ENCODE assay signal across 8 cellular contexts in the genomic region with DNA sequence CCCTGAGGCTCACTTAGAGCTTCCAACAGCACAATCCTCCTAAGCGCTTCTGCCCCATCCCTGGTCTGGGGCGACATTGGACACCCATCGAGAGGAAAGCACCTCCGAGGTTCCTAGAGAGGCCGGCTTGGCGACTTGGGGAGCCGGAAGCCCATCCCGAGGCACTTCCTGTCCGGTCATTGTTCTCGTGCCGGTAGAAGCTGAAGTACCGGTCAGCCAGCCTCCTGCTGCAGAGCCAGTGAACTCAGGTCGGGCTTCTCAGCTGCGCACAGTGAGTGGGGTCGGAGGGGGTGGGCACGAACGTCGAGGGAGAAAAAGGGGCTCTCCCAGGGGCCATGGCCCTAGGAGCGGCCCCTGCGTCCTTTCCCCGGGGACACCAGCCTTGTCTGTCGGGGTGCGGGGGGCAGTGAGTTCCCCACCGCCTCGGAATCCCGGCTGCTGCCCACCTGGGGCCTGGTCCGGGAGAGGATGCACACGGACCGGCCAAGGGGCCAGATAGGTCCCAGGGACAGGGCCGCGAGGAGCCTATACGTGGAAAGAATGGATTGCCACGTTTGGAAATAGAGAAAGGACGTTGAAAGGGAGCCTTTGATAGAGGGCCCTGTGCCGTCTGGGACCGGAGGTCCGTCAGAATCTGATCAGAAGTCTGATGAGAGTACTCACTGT. TPM values are rescaled to one million over a fixed set of nuclear protein-coding genes. Genes with fewer than 3 reads are reported as not detected.
A peak's percentile ranks its signal among the peaks of the same experiment; 100 is the strongest.
DNase-seq lines count a peak whose midpoint lies in the region; ATAC-seq and TF ChIP-seq lines count a peak whose summit lies in the region.

A gene (plus strand): TSS at position 169 of the 666 bp plus-strand sequence. CDS start 2,336 bp downstream, outside the sequence.

- H3K4me1 ChIP-seq in endocrine pancreas (ENCODE audit: control insufficient read depth, insufficient read depth, low read length) = peaks cover 4% of the 10 kb centered on the region
- H3K4me1 ChIP-seq in lung (ENCODE audit: control insufficient read depth in 2 of 2, insufficient read depth in 2 of 2, low read length in 2 of 2) = no peaks in the 10 kb centered on the region

- ATAC-seq in GM18519 (IDR thresholded peaks at IDR 0.05; ENCODE audit: low FRiP score, unreplicated experiment) (peak; percentile 81), HG02973 (IDR thresholded peaks at IDR 0.05; ENCODE audit: unreplicated experiment) (peak; percentile 83), lung (ENCODE audit: insufficient read depth, low FRiP score) (peak; percentile 95)

- peaks cover 2% of the 10 kb centered on the region for H3K9me3 ChIP-seq in WERI-Rb-1 (ENCODE audit: severe bottlenecking)
- H3K9me3 ChIP-seq in endocrine pancreas (ENCODE audit: control insufficient read depth, low read length) = no peaks in the 10 kb centered on the region
- H3K9me3 ChIP-seq in lung (ENCODE audit: control insufficient read depth in 2 of 2, insufficient read depth in 1 of 2, low read length in 1 of 2) = no peaks in the 10 kb centered on the region

- H3K27ac ChIP-seq in WERI-Rb-1 (peak within 1 kb of the TSS; percentile 62), lung (ENCODE audit: low read depth in 1 of 2, low read length in 1 of 2) (peak within 1 kb of the TSS; percentile 72 to 86)

- WGBS in lung, 2 donors = 0 to 2% methylated on average over 37 of the region's 37 CpGs

- TF ChIP-seq CTCF in AG10803 (conservative IDR thresholded peaks at IDR 0.05; ENCODE audit: low read length) (no peak), WERI-Rb-1 (IDR thresholded peaks at IDR 0.05; ENCODE audit: low read depth, low read length) (no peak), lung (IDR thresholded peaks at IDR 0.05; ENCODE audit: control extremely low read depth, extremely low read depth) (no peak)

- H3K9ac ChIP-seq in endocrine pancreas (ENCODE audit: control insufficient read depth, insufficient read depth, low read length) = peak within 1 kb of the TSS; percentile 76

- DNase-seq in AG10803 (ENCODE audit: low read depth) (peak; percentile 90), NCI-H2107 (lab: John Stamatoyannopoulos, UW) (peak; percentile 10), WERI-Rb-1 (peak; percentile 95), lung (ENCODE audit: low spot score) (peak; percentile 79)
- peak; percentile 1 to 31 (median 25) for DNase-seq in stimulated activated CD4-positive, alpha-beta T cell treated with anti-CD3 and anti-CD28 coated beads, TNF-alpha, amount 100 ng/mL, for 48 hours (ENCODE audit: low read depth in 3 of 3)

- H3K4me3 ChIP-seq in AG10803 (ENCODE audit: low read length) = peak within 1 kb of the TSS; percentile 85
- peak within 1 kb of the TSS; percentile 97 for H3K4me3 ChIP-seq in WERI-Rb-1 (ENCODE audit: low read depth, low read length)
- H3K4me3 ChIP-seq in endocrine pancreas (ENCODE audit: control insufficient read depth, insufficient read depth, low read length) = peak within 1 kb of the TSS; percentile 96
- H3K4me3 ChIP-seq in lung = peak within 1 kb of the TSS; percentile 91

- H3K27me3 ChIP-seq in WERI-Rb-1 (ENCODE audit: insufficient read depth, low read depth, severe bottlenecking) (no peaks in the 10 kb centered on the region), endocrine pancreas (ENCODE audit: control insufficient read depth, insufficient read depth, low read length) (no peaks in the 10 kb centered on the region), lung (ENCODE audit: control insufficient read depth, insufficient read depth) (no peaks in the 10 kb centered on the region)

- H3K36me3 ChIP-seq in WERI-Rb-1 (peaks cover 45% of the 10 kb centered on the region), endocrine pancreas (ENCODE audit: control insufficient read depth, insufficient read depth, low read length) (peaks cover 10% of the 10 kb centered on the region), lung (ENCODE audit: control insufficient read depth in 2 of 2, insufficient read depth in 2 of 2, low read length in 2 of 2) (peaks cover 17 to 23% of the 10 kb centered on the region in 2 donors)

RNA-seq across cellular contexts. Expression of the gene that starts here (rescaled TPM):
- total RNA-seq in lung = 10 to 100 TPM in 1 of 2 donors, 1 to 10 TPM in 1; 8.1 to 10.2 TPM
- 1 to 10 TPM; 3.6 to 5.4 TPM for polyA plus RNA-seq in lung

Comparison
In these comparisons a context has a peak if more than half of its experiments do, and no peak if none do; other contexts are left out.
1. Peak in every context shown above with its lines: DNase-seq, ATAC-seq, H3K4me3 ChIP-seq and H3K27ac ChIP-seq.
2. DNase-seq: peak in every context shown above with its lines; median percentile 95 in WERI-Rb-1; 90 in AG10803; 79 in lung; 25 in stimulated activated CD4-positive, alpha-beta T cell treated with anti-CD3 and anti-CD28 coated beads, TNF-alpha, amount 100 ng/mL, for 48 hours; 10 in NCI-H2107.